8 cellular contexts compared by ENCODE assay signal in the genomic region with DNA sequence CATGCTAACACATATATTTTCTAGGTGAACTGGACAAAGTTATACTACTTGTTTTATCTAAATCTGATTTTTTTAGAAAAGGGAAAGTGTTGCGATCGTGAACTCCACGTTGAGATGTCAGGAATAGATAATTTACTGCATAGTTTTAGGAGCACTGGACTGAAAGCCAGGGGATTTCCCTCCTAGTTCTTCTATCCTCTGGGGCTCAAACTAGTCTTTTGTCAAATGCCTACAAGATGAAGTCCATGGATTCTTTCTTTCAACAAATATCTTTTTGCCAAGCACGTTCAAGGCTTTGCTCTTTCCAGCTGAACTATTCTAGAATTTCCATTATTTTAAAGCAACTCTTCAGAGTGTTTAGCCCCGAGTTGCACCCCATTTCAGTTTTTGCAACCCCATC. TPM values are rescaled to one million over a fixed set of nuclear protein-coding genes. Genes with fewer than 3 reads are reported as not detected.
DNase-seq lines count a peak whose midpoint lies in the region; ATAC-seq and TF ChIP-seq lines count a peak whose summit lies in the region.

No MANE protein-coding gene starts in this region.

- TF ChIP-seq CTCF in GM06990 (IDR thresholded peaks at IDR 0.05; ENCODE audit: insufficient read depth, low read length, poor library complexity, severe bottlenecking): no peak
- TF ChIP-seq CTCF in neutrophil (IDR thresholded peaks at IDR 0.05): no peak

- ATAC-seq in effector memory CD8-positive, alpha-beta T cell (replicated peaks): no peak

- H3K27me3 Mint-ChIP-seq in effector memory CD8-positive, alpha-beta T cell: peaks cover 0 to 11% of the 10 kb centered on the region in 2 donors

- H3K4me3 Mint-ChIP-seq in effector memory CD8-positive, alpha-beta T cell: peak overlapping the region; percentile 95 to 96

- peaks cover 16% of the 10 kb centered on the region for H3K36me3 Mint-ChIP-seq in effector memory CD8-positive, alpha-beta T cell (ENCODE audit: insufficient read depth)

- no peaks in the 10 kb centered on the region for H3K9me3 Mint-ChIP-seq in effector memory CD8-positive, alpha-beta T cell

- DNase-seq in GM06990 (ENCODE audit: extremely low read depth, insufficient read length): no peak
- DNase-seq in MG63: no peak
- no peak for DNase-seq in effector memory CD8-positive, alpha-beta T cell
- no peak for DNase-seq in AG08396 (ENCODE audit: low spot score)
- no peak for DNase-seq in NCI-H526 (lab: John Stamatoyannopoulos, UW)
- DNase-seq in stimulated activated CD4-positive, alpha-beta T cell treated with anti-CD3 and anti-CD28 coated beads, Interleukin-12 subunit alpha, Interleukin-12 subunit beta, amount 100 ng/mL, for 4 hours: no peak
- DNase-seq in foreskin melanocyte: no peak

- peak overlapping the region; percentile 74 for H3K27ac ChIP-seq in neutrophil

- H3K27ac Mint-ChIP-seq in effector memory CD8-positive, alpha-beta T cell: peak overlapping the region; percentile 93 to 95

- H3K4me3 ChIP-seq in GM06990 (replicated peaks; ENCODE audit: low read depth, low read length) (peak overlapping the region; percentile 88), MG63 (peak overlapping the region; percentile 65), neutrophil (ENCODE audit: low read depth in 1 of 2, low read length in 1 of 2) (peak overlapping the region; percentile 65 to 96)

- no peaks in the 10 kb centered on the region for H3K36me3 ChIP-seq in GM06990 (ENCODE audit: control insufficient read depth, insufficient read depth, low read length)
- peaks cover 6% of the 10 kb centered on the region for H3K36me3 ChIP-seq in MG63
- no peaks in the 10 kb centered on the region for H3K36me3 ChIP-seq in neutrophil

- H3K9me3 ChIP-seq in MG63 (no peaks in the 10 kb centered on the region), neutrophil (no peaks in the 10 kb centered on the region)

- peaks cover 32 to 33% of the 10 kb centered on the region in 2 donors for H3K4me1 Mint-ChIP-seq in effector memory CD8-positive, alpha-beta T cell (ENCODE audit: low read depth in 2 of 2)

- peaks cover 1% of the 10 kb centered on the region; the same call in 1 of the 2 replicates for H3K27me3 ChIP-seq in GM06990 (replicated peaks; ENCODE audit: control insufficient read depth, insufficient read depth, low read length)
- H3K27me3 ChIP-seq in MG63: no peaks in the 10 kb centered on the region
- peaks cover 15% of the 10 kb centered on the region for H3K27me3 ChIP-seq in neutrophil

- H3K4me1 ChIP-seq in neutrophil (ENCODE audit: control insufficient read depth in 1 of 2, insufficient read depth in 1 of 2, low read depth in 1 of 2, low read length in 1 of 2): peaks cover 29 to 35% of the 10 kb centered on the region in 2 experiments

RNA-seq across cellular contexts. Expression of a gene that starts 0.6 kb away (rescaled TPM):
- 21.1 and 26.4 TPM in 2 replicates for total RNA-seq in MG63 (2014; rRNA removed; shearing (Covaris generic); ENCODE audit: low replicate concordance)

RNA-seq across cellular contexts. Expression of a gene that starts 42.5 kb away (rescaled TPM):
- 39.6 and 61.6 TPM in 2 replicates for total RNA-seq in MG63 (2014; rRNA removed; shearing (Covaris generic); ENCODE audit: low replicate concordance)
